ENCODE assay signal across 8 cellular contexts in genomic region chr22:23178512-23179254, GRCh38. TPM values are rescaled to one million over a fixed set of nuclear protein-coding genes. Genes with fewer than 3 reads are reported as not detected.
A peak's percentile ranks its signal among the peaks of the same experiment; 100 is the strongest.
DNase-seq lines count a peak whose midpoint lies in the region; ATAC-seq and TF ChIP-seq lines count a peak whose summit lies in the region.

No MANE protein-coding gene starts in this region.

- no CpG with 5 or more reads among the region's 9 CpGs for WGBS in H9 (ENCODE audit: extremely low coverage, insufficient read length, low lambda C conversion rate)
- WGBS in esophagus squamous epithelium, 2 donors = 19 to 27% methylated on average over 9 of the region's 9 CpGs

- H3K4me1 Mint-ChIP-seq in H9 (peaks cover 32 to 39% of the 10 kb centered on the region in 2 experiments), nephron (peaks cover 28% of the 10 kb centered on the region)

- H3K9ac ChIP-seq in H9 (ENCODE audit: extremely low read depth, insufficient read length, low read length) = no peak overlapping the region

- H2BK5ac ChIP-seq in H9 (ENCODE audit: insufficient read length, low read length) = no peak overlapping the region

- H4K8ac ChIP-seq in H9 (replicated peaks; ENCODE audit: insufficient read length, low read depth, low read length) = no peak overlapping the region

- H3K4me3 Mint-ChIP-seq in H9 (peak overlapping the region in 1 of 2 experiments; percentile 20; a peak in 3 of 5 replicates), nephron (peak overlapping the region; percentile 72 to 89 (median 81))

- H3K4ac ChIP-seq in H9 (ENCODE audit: low read depth, low read length) = no peak overlapping the region

- H2BK15ac ChIP-seq in H9 (ENCODE audit: low read depth, low read length) = no peak overlapping the region

- no peak overlapping the region for H2BK120ac ChIP-seq in H9 (ENCODE audit: low read depth, low read length, poor library complexity, severe bottlenecking)

- H3K4me1 ChIP-seq in BE2C (peaks cover 3% of the 10 kb centered on the region), H9 (ENCODE audit: insufficient read depth, low read length) (peaks cover 4% of the 10 kb centered on the region; the same call in 1 of the 2 replicates), esophagus squamous epithelium (peaks cover 34 to 68% (median 48%) of the 10 kb centered on the region in 3 donors)

- no peak overlapping the region for H2AK5ac ChIP-seq in H9 (ENCODE audit: insufficient read length, low read length)

- H3K9me3 Mint-ChIP-seq in H9 (peaks cover 19 to 23% of the 10 kb centered on the region in 2 experiments), nephron (peaks cover 16% of the 10 kb centered on the region)

- peaks cover 13% of the 10 kb centered on the region for H3K36me3 ChIP-seq in BE2C
- H3K36me3 ChIP-seq in esophagus squamous epithelium = no peaks in the 10 kb centered on the region

- DNase-seq in BE2C (peak; percentile 80), H9 (peak; percentile 79), OCI-M1 (lab: John Stamatoyannopoulos, UW) (peak; percentile 84), activated T-helper 1 cell treated with Interleukin-2 at 50 U/mL for 16 hours (ENCODE audit: low read depth) (peak; percentile 41), esophagus squamous epithelium (lab: John Stamatoyannopoulos, UW) (no peak), superior temporal gyrus (ENCODE audit: extremely low spot score) (peak; percentile 89)

- H3K27ac ChIP-seq in H9 (ENCODE audit: insufficient read length, low read depth, low read length) (no peak overlapping the region), esophagus squamous epithelium (peak overlapping the region; percentile 86 to 93 (median 91))

- no peak for ATAC-seq in HG02571 (IDR thresholded peaks at IDR 0.05; ENCODE audit: unreplicated experiment)

- no peaks in the 10 kb centered on the region for H3K79me1 ChIP-seq in H9 (ENCODE audit: insufficient read depth, low read depth, low read length, poor library complexity, severe bottlenecking)

- no peak overlapping the region for H4K5ac ChIP-seq in H9 (ENCODE audit: insufficient read length, low read depth, low read length)

- peaks cover 20% of the 10 kb centered on the region; the same call in 1 of the 2 replicates for H3K79me2 ChIP-seq in H9 (ENCODE audit: insufficient read depth, low read length)

- no peak overlapping the region for H3K23ac ChIP-seq in H9 (ENCODE audit: insufficient read length, low read depth, low read length)

- H3K4me3 ChIP-seq in BE2C (ENCODE audit: low read depth, low read length) (no peak overlapping the region), esophagus squamous epithelium (peak overlapping the region in 1 of 4 donors; percentile 89)

- H3K27me3 ChIP-seq in BE2C = no peaks in the 10 kb centered on the region
- no peaks in the 10 kb centered on the region; the same call in 1 of the 2 replicates for H3K27me3 ChIP-seq in H9 (ENCODE audit: insufficient read depth, low read length)
- H3K27me3 ChIP-seq in esophagus squamous epithelium = no peaks in the 10 kb centered on the region

- H3K27ac Mint-ChIP-seq in H9 (no peak overlapping the region), nephron (peak overlapping the region; percentile 60 to 69 (median 62))

- intact Hi-C loops in esophagus squamous epithelium (cut with DNase I) = loop anchor here (2.0 kb wide), 1 partner anchor 104 kb away; no protein-coding TSS in a partner anchor

- no peak overlapping the region for H3K4me2 ChIP-seq in H9 (ENCODE audit: insufficient read depth, insufficient read length, low read length)

- H3K27me3 Mint-ChIP-seq in H9 (ENCODE audit: low read depth) = peaks cover 20% of the 10 kb centered on the region
- peaks cover 30% of the 10 kb centered on the region for H3K27me3 Mint-ChIP-seq in nephron (ENCODE audit: low read depth)

- H3K36me3 Mint-ChIP-seq in H9 (ENCODE audit: insufficient read depth in 1 of 3, low read depth in 3 of 3) (peaks cover 29 to 36% (median 31%) of the 10 kb centered on the region in 3 experiments), nephron (ENCODE audit: low read depth) (peaks cover 27% of the 10 kb centered on the region)

- no peak overlapping the region for H2BK20ac ChIP-seq in H9 (ENCODE audit: low read depth, low read length, poor library complexity, severe bottlenecking)

- no peak overlapping the region for H2BK12ac ChIP-seq in H9 (ENCODE audit: insufficient read length, low read depth, low read length)

- H3K18ac ChIP-seq in H9 (ENCODE audit: insufficient read length, low read depth, low read length) = no peak overlapping the region

- H3K56ac ChIP-seq in H9 (ENCODE audit: insufficient read length, low read depth, low read length) = no peak overlapping the region

- no peak overlapping the region for H4K91ac ChIP-seq in H9 (ENCODE audit: insufficient read length, low read depth, low read length)

- H3T11ph ChIP-seq in H9 (ENCODE audit: low read length) = no peak overlapping the region

- H3K9me3 ChIP-seq in BE2C = peaks cover 13% of the 10 kb centered on the region; the same call in 1 of the 2 replicates
- H3K9me3 ChIP-seq in H9 (ENCODE audit: control insufficient read depth, low read depth, low read length) = peaks cover 17% of the 10 kb centered on the region
- peaks cover 0 to 11% (median 0%) of the 10 kb centered on the region in 3 donors for H3K9me3 ChIP-seq in esophagus squamous epithelium

- peaks cover 4% of the 10 kb centered on the region for H4K20me1 ChIP-seq in H9 (ENCODE audit: control insufficient read depth, insufficient read depth, insufficient read length)

- no peak overlapping the region for H3K14ac ChIP-seq in H9 (ENCODE audit: insufficient read depth, low read length)

- TF ChIP-seq CTCF in BE2C (IDR thresholded peaks at IDR 0.05; ENCODE audit: low read depth, low read length) (peak; percentile 99), H9 (conservative IDR thresholded peaks at IDR 0.05) (peak; percentile 99), esophagus squamous epithelium (IDR thresholded peaks at IDR 0.05) (peak; percentile 95 to 98 (median 96)), nephron (IDR thresholded peaks at IDR 0.05; ENCODE audit: unreplicated experiment in 3 of 3) (peak; percentile 91 to 97 (median 95))

- no peak overlapping the region for H2AFZ ChIP-seq in H9 (ENCODE audit: low read length)

- peaks cover 21% of the 10 kb centered on the region for H3K23me2 ChIP-seq in H9 (ENCODE audit: insufficient read length, low read depth, low read length, poor library complexity, severe bottlenecking)

- no peak for TF ChIP-seq POLR2A in esophagus squamous epithelium (IDR thresholded peaks at IDR 0.05)

RNA-seq across cellular contexts. Expression of gene BCR, which starts 1.6 kb away (rescaled TPM):
- 59.1 TPM for polyA plus RNA-seq in BE2C (2012; ENCODE audit: insufficient read depth, insufficient read length, low read depth)
- total RNA-seq in H9 (2021) (77.0 and 81.6 TPM in 2 replicates), esophagus squamous epithelium (10 to 100 TPM; 38.7 to 50.0 (median 47.5) TPM)

RNA-seq across cellular contexts. Expression of gene RAB36, which starts 33.4 kb away (rescaled TPM):
- polyA plus RNA-seq in BE2C (2012; ENCODE audit: insufficient read depth, insufficient read length, low read depth) = 2.8 TPM
- total RNA-seq in H9 (2021) (0.92 and 1.4 TPM in 2 replicates), esophagus squamous epithelium (1 to 10 TPM; 1.4 to 3.9 (median 2.3) TPM)

RNA-seq across cellular contexts. Expression of gene RSPH14, which starts 36.9 kb away (rescaled TPM):
- not detected for polyA plus RNA-seq in BE2C (2012; ENCODE audit: insufficient read depth, insufficient read length, low read depth)
- total RNA-seq in H9 (2021) = not detected in 2 replicates
- total RNA-seq in esophagus squamous epithelium = not detected

Comparison
In these comparisons a context has a peak if more than half of its experiments do, and no peak if none do; other contexts are left out.
1. H3K27ac Mint-ChIP-seq: peak in nephron (3 of 3); none in H9 (0 of 3).
2. Peak in every context shown above with its lines, with median percentiles within 50 percentile points of each other: CTCF ChIP-seq.